13 cellular contexts compared by ENCODE assay signal in genomic region chr3:87307805-87308204, GRCh38. TPM values are rescaled to one million over a fixed set of nuclear protein-coding genes. Genes with fewer than 3 reads are reported as not detected.
DNase-seq lines count a peak whose midpoint lies in the region; ATAC-seq and TF ChIP-seq lines count a peak whose summit lies in the region.
"Had no signal": no experiment of that assay in that cellular context is flagged by ENCODE, and none has a peak within 500 bp of the region (broad histone marks: within the 10 kb centered on the region; RNA-seq: fewer than 3 reads in every experiment).

No MANE protein-coding gene starts in this region.

- WGBS in prostate gland = 95% methylated on average over 2 of the region's 2 CpGs

- no peak overlapping the region for H3K9ac ChIP-seq in OCI-LY1 (ENCODE audit: low read length)

- no peak for TF ChIP-seq POLR2A in prostate gland (IDR thresholded peaks at IDR 0.05)

- H3K9me2 ChIP-seq in OCI-LY1 (ENCODE audit: low read depth, low read length) = no peaks in the 10 kb centered on the region

- no peaks in the 10 kb centered on the region for H3K36me3 ChIP-seq in OCI-LY1 (ENCODE audit: insufficient read depth, low read length)
- no peaks in the 10 kb centered on the region for H3K36me3 ChIP-seq in osteoblast (ENCODE audit: insufficient read depth, low read length)
- no peaks in the 10 kb centered on the region for H3K36me3 ChIP-seq in prostate gland
- H3K36me3 ChIP-seq: suprapubic skin had no signal

- peak; percentile 80 for ATAC-seq in HG02623 (IDR thresholded peaks at IDR 0.05; ENCODE audit: unreplicated experiment)

- H3K27ac ChIP-seq in OCI-LY1 (ENCODE audit: low read depth, low read length, poor library complexity, severe bottlenecking) (no peak overlapping the region), osteoblast (ENCODE audit: low read depth, low read length) (no peak overlapping the region), prostate gland (no peak overlapping the region)
- H3K27ac ChIP-seq: suprapubic skin, VCaP had no signal

- H3K4me2 ChIP-seq in OCI-LY1 (ENCODE audit: low read length) = no peak overlapping the region
- H3K4me2 ChIP-seq in osteoblast (ENCODE audit: insufficient read depth, low read length) = no peak overlapping the region

- H4K20me1 ChIP-seq in OCI-LY1 (ENCODE audit: insufficient read depth, low read length) (no peaks in the 10 kb centered on the region), osteoblast (ENCODE audit: insufficient read depth, low read length) (no peaks in the 10 kb centered on the region)

- H3K9me3 ChIP-seq in OCI-LY1 (ENCODE audit: low read length) = no peaks in the 10 kb centered on the region
- H3K9me3 ChIP-seq in osteoblast (ENCODE audit: low read depth, low read length) = no peaks in the 10 kb centered on the region
- no peaks in the 10 kb centered on the region for H3K9me3 ChIP-seq in prostate gland
- H3K9me3 ChIP-seq: suprapubic skin had no signal

- intact Hi-C loops in prostate gland (cut with DNase I) = no loop called here

- H3K4me1 ChIP-seq in OCI-LY1 (ENCODE audit: insufficient read depth, low read length, severe bottlenecking) = no peaks in the 10 kb centered on the region
- H3K4me1 ChIP-seq in osteoblast (ENCODE audit: insufficient read depth, low read length) = peaks cover 4% of the 10 kb centered on the region
- no peaks in the 10 kb centered on the region for H3K4me1 ChIP-seq in prostate gland (replicated peaks)
- H3K4me1 ChIP-seq: suprapubic skin had no signal

- TF ChIP-seq CTCF in OCI-LY1 (IDR thresholded peaks at IDR 0.05; ENCODE audit: low read length) = peak; percentile 48; the same call in 1 of the 2 replicates
- TF ChIP-seq CTCF in osteoblast (IDR thresholded peaks at IDR 0.05; ENCODE audit: extremely low read depth, low read depth, low read length) = peak; percentile 27
- no peak for TF ChIP-seq CTCF in prostate gland (IDR thresholded peaks at IDR 0.05)

- H2AFZ ChIP-seq in OCI-LY1 (ENCODE audit: low read length) (no peak overlapping the region), osteoblast (ENCODE audit: low read length) (peak overlapping the region; percentile 17)

- H3K79me2 ChIP-seq in OCI-LY1 (ENCODE audit: insufficient read depth, low read length) (no peaks in the 10 kb centered on the region), osteoblast (ENCODE audit: insufficient read depth, low read length) (no peaks in the 10 kb centered on the region)

- H3K27me3 ChIP-seq in OCI-LY1 (ENCODE audit: insufficient read depth, low read length) (no peaks in the 10 kb centered on the region), osteoblast (ENCODE audit: insufficient read depth, low read length) (no peaks in the 10 kb centered on the region), prostate gland (replicated peaks; ENCODE audit: insufficient read depth) (no peaks in the 10 kb centered on the region)
- H3K27me3 ChIP-seq: suprapubic skin had no signal

- H3K4me3 ChIP-seq in OCI-LY1 (ENCODE audit: low read depth, low read length, poor library complexity, severe bottlenecking) = no peak overlapping the region
- no peak overlapping the region for H3K4me3 ChIP-seq in osteoblast (ENCODE audit: insufficient read depth, low read length)
- no peak overlapping the region for H3K4me3 ChIP-seq in prostate gland
- H3K4me3 ChIP-seq: lung, suprapubic skin had no signal

- H3F3A ChIP-seq in OCI-LY1 (ENCODE audit: insufficient read depth, low read length) = no peaks in the 10 kb centered on the region

- peak; percentile 0 for DNase-seq in DMS 273 (lab: John Stamatoyannopoulos, UW; ENCODE audit: unreplicated experiment)
- no peak for DNase-seq in DMS 273 treated with DMSO at 0.1 percent for 48 hours (lab: John Stamatoyannopoulos, UW)
- DNase-seq in osteoblast (ENCODE audit: insufficient read length, low spot score, missing footprints) = no peak
- DNase-seq in activated CD4-positive, alpha-beta T cell treated with anti-CD3 and anti-CD28 coated beads, Interleukin-2, amount 50 U/mL, for 1 hour = no peak
- no peak for DNase-seq in prostate gland (ENCODE audit: low spot score)
- no peak for DNase-seq in foreskin melanocyte
- DNase-seq: 8988T, NCI-H524 treated with DMSO at 0.1 percent for 48 hours had no signal

RNA-seq across cellular contexts. Expression of gene POU1F1, which starts 31.4 kb away (rescaled TPM):
- total RNA-seq in osteoblast (not detected in 2 replicates), prostate gland (under 1 TPM in 1 of 2 donors, not detected in 1; 0.51 TPM)
- total RNA-seq: lung, suprapubic skin had no signal

Comparison
In these comparisons a context has a peak if more than half of its experiments do, and no peak if none do; other contexts are left out.
1. CTCF ChIP-seq: peak in OCI-LY1 (single experiment) and osteoblast (single experiment); none in prostate gland (0 of 4).